18 cellular contexts compared by ENCODE assay signal in genomic region chr3:188217681-188218080, GRCh38.
A peak's percentile ranks its signal among the peaks of the same experiment; 100 is the strongest.
DNase-seq lines count a peak whose midpoint lies in the region; ATAC-seq and TF ChIP-seq lines count a peak whose summit lies in the region.
"Had no signal": no experiment of that assay in that cellular context is flagged by ENCODE, and none has a peak within 500 bp of the region (broad histone marks: within the 10 kb centered on the region; RNA-seq: fewer than 3 reads in every experiment).

No MANE protein-coding gene starts in this region.

- H3K36me3 ChIP-seq in adipocyte (ENCODE audit: control insufficient read depth, insufficient read depth, low read length, severe bottlenecking), result no peaks in the 10 kb centered on the region
- H3K36me3 ChIP-seq in muscle layer of duodenum (ENCODE audit: control insufficient read depth in 1 of 2, insufficient read depth in 2 of 2, low read length in 2 of 2), result peaks cover 3 to 15% of the 10 kb centered on the region in 2 donors
- H3K36me3 ChIP-seq in tibial artery, result peaks cover 0 to 4% (median 0%) of the 10 kb centered on the region in 3 donors
- H3K36me3 ChIP-seq: HAP-1 had no signal

- ATAC-seq in GM21423 (IDR thresholded peaks at IDR 0.05; ENCODE audit: unreplicated experiment), result no peak
- ATAC-seq: T-helper 17 cell had no signal

- H3K4me3 ChIP-seq in adipocyte (ENCODE audit: low read length) (no peak overlapping the region), muscle layer of duodenum (ENCODE audit: low read depth in 1 of 2, low read length in 2 of 2) (peak overlapping the region; percentile 38 to 61), tibial artery (peak overlapping the region; percentile 50 to 54)
- H3K4me3 ChIP-seq: HAP-1, skin epidermis had no signal

- H3K9me3 ChIP-seq in adipocyte (ENCODE audit: control insufficient read depth, low read length) (no peaks in the 10 kb centered on the region), muscle layer of duodenum (ENCODE audit: control insufficient read depth in 1 of 2, low read length in 2 of 2) (no peaks in the 10 kb centered on the region), tibial artery (no peaks in the 10 kb centered on the region)
- H3K9me3 ChIP-seq: HAP-1 had no signal

- intact Hi-C loops in tibial artery (cut with DNase I; ENCODE audit: low total_unique reads), result loop anchor here (5.0 to 10.0 kb wide), 2 partner anchors 45 to 473 kb away; partner anchors contain the start of gene BCL6

- H3K4me1 ChIP-seq in adipocyte (ENCODE audit: control insufficient read depth, insufficient read depth, low read length) (peaks cover 55% of the 10 kb centered on the region), muscle layer of duodenum (ENCODE audit: control insufficient read depth in 1 of 2, insufficient read depth in 2 of 2, low read length in 2 of 2) (peaks cover 4 to 15% of the 10 kb centered on the region in 2 donors), tibial artery (peaks cover 0 to 98% (median 48%) of the 10 kb centered on the region in 4 donors)

- H3K27ac ChIP-seq in muscle layer of duodenum (ENCODE audit: low read length), result peak overlapping the region; percentile 96
- H3K27ac ChIP-seq in tibial artery, result peak overlapping the region; percentile 87 to 94
- H3K27ac ChIP-seq: KMS-11 had no signal

- DNase-seq in EH (ENCODE audit: low read depth) (peak; percentile 72), adipocyte (ENCODE audit: low read depth) (no peak), tibial artery (no peak), NCI-H1436 treated with DMSO at 0.1 percent for 48 hours (lab: John Stamatoyannopoulos, UW) (no peak), kidney glomerular epithelial cell (lab: John Stamatoyannopoulos, UW) (no peak)
- DNase-seq: activated CD4-positive, CD25-positive, alpha-beta regulatory T cell; activated gamma-delta T cell treated with Interleukin-2 at 50 U/mL for 16 hours; AML-193; DMS 273 treated with DMSO at 0.1 percent for 48 hours; NCI-H1417 treated with DMSO at 0.1 percent for 48 hours; NCI-H2227 treated with DMSO at 0.1 percent for 48 hours; SHP77; T-helper 17 cell had no signal

- H3K9ac ChIP-seq in adipocyte (ENCODE audit: low read length), result peak overlapping the region; percentile 24
- H3K9ac ChIP-seq: KMS-11 had no signal

- H3K27me3 ChIP-seq in adipocyte (replicated peaks; ENCODE audit: control insufficient read depth, insufficient read depth, low read length), result no peaks in the 10 kb centered on the region
- no peaks in the 10 kb centered on the region for H3K27me3 ChIP-seq in muscle layer of duodenum (ENCODE audit: low read depth, low read length)
- no peaks in the 10 kb centered on the region for H3K27me3 ChIP-seq in tibial artery

- TF ChIP-seq CTCF in tibial artery (IDR thresholded peaks at IDR 0.05), result no peak
